Comparison of ENCODE assay signal across 1 cellular context in genomic region chr3:185084883-185085282, GRCh38.
TF ChIP-seq lines count a peak whose summit lies in the region.

No MANE protein-coding gene starts in this region.

TF ChIP-seq in H1, 55 proteins besides CTCF, POLR2A, EP300 and RAD21 (continued from another document):
- no peak for TF ChIP-seq BCL11A (IDR thresholded peaks at IDR 0.05; ENCODE audit: low read depth in 2 of 2, low read length in 2 of 2)
- no peak for TF ChIP-seq FOSL1 (IDR thresholded peaks at IDR 0.05; ENCODE audit: insufficient read depth, low read depth, low read length)
- no peak for TF ChIP-seq SIX5 (IDR thresholded peaks at IDR 0.05; ENCODE audit: low read depth, low read length)
- no peak for TF ChIP-seq RBBP5 (IDR thresholded peaks at IDR 0.05; ENCODE audit: borderline replicate concordance, low read depth, low read length)
